22 cellular contexts compared by ENCODE assay signal in genomic region chr12:76471579-76471978, GRCh38.
DNase-seq lines count a peak whose midpoint lies in the region; ATAC-seq and TF ChIP-seq lines count a peak whose summit lies in the region.
"Had no signal": no experiment of that assay in that cellular context is flagged by ENCODE, and none has a peak within 500 bp of the region (broad histone marks: within the 10 kb centered on the region; RNA-seq: fewer than 3 reads in every experiment).

No MANE protein-coding gene starts in this region.

- H2BK5ac ChIP-seq in IMR-90 (ENCODE audit: low read depth, low read length, poor library complexity, severe bottlenecking) (peak overlapping the region; percentile 81), trophoblast cell (ENCODE audit: low read depth, low read length, poor library complexity) (no peak overlapping the region)

- CTCF ChIA-PET in IMR-90 (lab: Yijun Ruan, JAX) (no interaction called here), activated B cell treated with CpG ODN at 0.5 μM for 24 hours (lab: Charles Lee) (interaction anchor here (0.6 to 1.6 kb wide), 2 partner anchors 15 to 115 kb away, joined by 3 to 6 read pairs; no protein-coding TSS in a partner anchor)

- no peak overlapping the region for H4K12ac ChIP-seq in trophoblast cell (ENCODE audit: low read depth, low read length)

- H3K36me3 Mint-ChIP-seq in activated B cell treated with CpG ODN at 0.5 μM for 24 hours (ENCODE audit: low read depth): peaks cover 5% of the 10 kb centered on the region
- H3K36me3 Mint-ChIP-seq: activated naive CD8-positive, alpha-beta T cell had no signal

- TF ChIP-seq POLR2A in IMR-90 (IDR thresholded peaks at IDR 0.05; ENCODE audit: low read depth, low read length): no peak

- H3K27ac ChIP-seq in IMR-90 (ENCODE audit: insufficient read depth, low read length) (no peak overlapping the region), neutrophil (peak overlapping the region; percentile 30), trophoblast cell (ENCODE audit: low read depth, low read length) (no peak overlapping the region)
- H3K27ac ChIP-seq: esophagus squamous epithelium, HL-60, prostate gland, skin epidermis had no signal

- no peaks in the 10 kb centered on the region for H3K27me3 Mint-ChIP-seq in activated B cell treated with CpG ODN at 0.5 μM for 24 hours
- H3K27me3 Mint-ChIP-seq: activated CD4-positive, alpha-beta T cell treated with anti-CD3 and anti-CD28 coated beads, Interleukin-2, amount 10 ng/mL, durations not matched to agents 24 days and 14 days; activated CD8-positive, alpha-beta memory T cell treated with anti-CD3 and anti-CD28 coated beads, Interleukin-2, amount 10 ng/mL, durations not matched to agents 7 days and 5 days; activated naive CD8-positive, alpha-beta T cell; CD4-positive, alpha-beta memory T cell; stimulated activated naive B cell treated with anti-CD40 and anti-IgM and Interleukin-4, amounts not matched to agents 10 μg/mL and 1 μg/mL and 100 μg/mL, for 72 hours; T-cell had no signal

- no peak overlapping the region for H3K4me3 Mint-ChIP-seq in activated B cell treated with CpG ODN at 0.5 μM for 24 hours
- H3K4me3 Mint-ChIP-seq: activated CD4-positive, alpha-beta T cell treated with anti-CD3 and anti-CD28 coated beads, Interleukin-2, amount 10 ng/mL, durations not matched to agents 24 days and 14 days; activated CD8-positive, alpha-beta memory T cell treated with anti-CD3 and anti-CD28 coated beads, Interleukin-2, amount 10 ng/mL, durations not matched to agents 7 days and 5 days; activated naive CD8-positive, alpha-beta T cell; CD4-positive, alpha-beta memory T cell; GM23338; stimulated activated naive B cell treated with anti-CD40 and anti-IgM and Interleukin-4, amounts not matched to agents 10 μg/mL and 1 μg/mL and 100 μg/mL, for 72 hours; T-cell had no signal

- no peaks in the 10 kb centered on the region for H3K79me2 ChIP-seq in trophoblast cell (ENCODE audit: control insufficient read depth, insufficient read depth, low read length, poor library complexity)

- no peak overlapping the region for H2BK12ac ChIP-seq in trophoblast cell (ENCODE audit: low read length)

- TF ChIP-seq RAD21 in IMR-90 (IDR thresholded peaks at IDR 0.05; ENCODE audit: low read length): no peak

- H3K23ac ChIP-seq in IMR-90 (ENCODE audit: low read depth, low read length) (peak overlapping the region; percentile 41; the same call in 1 of the 2 replicates), trophoblast cell (ENCODE audit: low read length) (no peak overlapping the region)

- H4K8ac ChIP-seq in IMR-90 (ENCODE audit: low read depth in 2 of 2, low read length in 2 of 2) (no peak overlapping the region), trophoblast cell (ENCODE audit: low read depth, low read length) (no peak overlapping the region)

- H2BK20ac ChIP-seq in IMR-90 (ENCODE audit: low read depth, low read length): peak overlapping the region; percentile 24; the same call in 1 of the 2 replicates

- H3K27me3 ChIP-seq in IMR-90 (ENCODE audit: control insufficient read depth, insufficient read depth, low read length): no peaks in the 10 kb centered on the region
- H3K27me3 ChIP-seq in neutrophil: no peaks in the 10 kb centered on the region
- H3K27me3 ChIP-seq in trophoblast cell (ENCODE audit: insufficient read depth, low read length): no peaks in the 10 kb centered on the region
- H3K27me3 ChIP-seq: esophagus squamous epithelium had no signal

- no peak overlapping the region for H3K56ac ChIP-seq in IMR-90 (ENCODE audit: extremely low read depth, insufficient read depth, low read length)

- WGBS in IMR-90 (ENCODE audit: extremely low coverage in 2 of 2, insufficient read length in 1 of 2), 2 experiments: no CpG with 5 or more reads among the region's 1 CpG
- WGBS in trophoblast cell (ENCODE audit: extremely low coverage, insufficient coverage, insufficient read length): no CpG with 5 or more reads among the region's 1 CpG

- no peak overlapping the region for H2BK120ac ChIP-seq in IMR-90 (ENCODE audit: low read depth, low read length)
- no peak overlapping the region for H2BK120ac ChIP-seq in trophoblast cell (ENCODE audit: insufficient read depth, low read length, poor library complexity)

- H4K5ac ChIP-seq in IMR-90 (ENCODE audit: low read depth, low read length): no peak overlapping the region

- TF ChIP-seq CTCF in IMR-90 (conservative IDR thresholded peaks at IDR 0.05; ENCODE audit: low read depth, low read length) (no peak), activated B cell treated with CpG ODN at 0.5 μM for 24 hours (IDR thresholded peaks at IDR 0.05) (no peak), neutrophil (IDR thresholded peaks at IDR 0.05) (no peak)

- no peak overlapping the region; the same call in 1 of the 2 replicates for H3K14ac ChIP-seq in IMR-90 (replicated peaks; ENCODE audit: low read depth, low read length)
- no peak overlapping the region for H3K14ac ChIP-seq in trophoblast cell (ENCODE audit: low read length)

- H3K9me1 ChIP-seq in IMR-90 (ENCODE audit: insufficient read depth, low read length): peaks cover 4% of the 10 kb centered on the region

- POLR2A ChIA-PET in IMR-90 (lab: Charles Lee; ENCODE audit: unreplicated experiment) (no interaction called here), activated B cell treated with CpG ODN at 0.5 μM for 24 hours (lab: Charles Lee) (interaction anchor here (1.1 kb wide), 1 partner anchor 40 kb away, joined by 3 read pairs; no protein-coding TSS in a partner anchor)

- H3K36me3 ChIP-seq in IMR-90 (ENCODE audit: control insufficient read depth, insufficient read depth, low read length) (no peaks in the 10 kb centered on the region), neutrophil (no peaks in the 10 kb centered on the region), trophoblast cell (ENCODE audit: control insufficient read depth in 1 of 2, insufficient read depth in 2 of 2, low read length in 2 of 2) (no peaks in the 10 kb centered on the region)
- H3K36me3 ChIP-seq: esophagus squamous epithelium, prostate gland had no signal

- H3K9me3 ChIP-seq in IMR-90 (ENCODE audit: control insufficient read depth, insufficient read depth, low read length): no peaks in the 10 kb centered on the region
- H3K9me3 ChIP-seq in neutrophil: no peaks in the 10 kb centered on the region
- no peaks in the 10 kb centered on the region for H3K9me3 ChIP-seq in trophoblast cell (ENCODE audit: insufficient read depth, low read depth, low read length)
- H3K9me3 ChIP-seq: esophagus squamous epithelium, prostate gland had no signal

- in situ Hi-C loops in IMR-90 (cut with MboI; ENCODE audit: low sequenced_read_pairs): loop anchor here (25.0 kb wide), 2 partner anchors 409 to 934 kb away; no protein-coding TSS in a partner anchor

- BruUV-seq in IMR-90 (replicated peaks; lab: Mats Ljungman, UMichigan): no TSS peak

- H3K18ac ChIP-seq in IMR-90 (ENCODE audit: low read depth, low read length) (no peak overlapping the region), trophoblast cell (ENCODE audit: low read length) (no peak overlapping the region)

- intact Hi-C loops in IMR-90 (cut with micrococcal nuclease): loop anchor here (5.0 kb wide), 1 partner anchor 86 kb away; the partner anchor contains the start of gene OSBPL8
- intact Hi-C loops in activated B cell treated with CpG ODN at 0.5 μM for 24 hours (cut with micrococcal nuclease): loop anchor here (2.0 to 10.0 kb wide), 4 partner anchors 15 to 323 kb away; partner anchors contain the start of gene OSBPL8

- peak overlapping the region; percentile 60; the same call in 1 of the 3 replicates for H2BK15ac ChIP-seq in IMR-90 (ENCODE audit: low read depth, low read length)

- H4K91ac ChIP-seq in IMR-90 (ENCODE audit: insufficient read depth, low read depth, low read length): 0 out of 2 replicates have a peak overlapping the region, but pooled peaks have one; percentile 22
- H4K91ac ChIP-seq in trophoblast cell (ENCODE audit: low read depth, low read length): no peak overlapping the region

- H3K9me3 Mint-ChIP-seq in activated B cell treated with CpG ODN at 0.5 μM for 24 hours: no peaks in the 10 kb centered on the region
- H3K9me3 Mint-ChIP-seq: activated CD4-positive, alpha-beta T cell treated with anti-CD3 and anti-CD28 coated beads, Interleukin-2, amount 10 ng/mL, durations not matched to agents 24 days and 14 days; CD4-positive, alpha-beta memory T cell; T-cell had no signal

- DNase-seq in IMR-90 (peak; percentile 4), activated B cell treated with CpG ODN at 0.5 μM for 24 hours (no peak), DMS79 (lab: John Stamatoyannopoulos, UW) (no peak), trophoblast cell (no peak)
- DNase-seq: activated CD4-positive, alpha-beta T cell treated with anti-CD3 and anti-CD28 coated beads, Interleukin-2, amount 10 ng/mL, durations not matched to agents 24 days and 14 days; activated CD8-positive, alpha-beta memory T cell treated with anti-CD3 and anti-CD28 coated beads, Interleukin-2, amount 10 ng/mL, durations not matched to agents 7 days and 5 days; CD4-positive, alpha-beta memory T cell; effector memory CD4-positive, alpha-beta T cell; esophagus squamous epithelium; NCI-H146; NCI-H526; Right ventricle myocardium superior; stimulated activated naive B cell treated with anti-CD40 and anti-IgM and Interleukin-4, amounts not matched to agents 10 μg/mL and 1 μg/mL and 100 μg/mL, for 72 hours; T-cell had no signal

- dilution Hi-C loops in IMR-90 (cut with HindIII; ENCODE audit: low sequenced_read_pairs, unreplicated experiment): no loop called here

- peaks cover 12% of the 10 kb centered on the region for H3K4me1 Mint-ChIP-seq in activated B cell treated with CpG ODN at 0.5 μM for 24 hours

- H2AK5ac ChIP-seq in IMR-90 (ENCODE audit: low read depth, low read length) (no peak overlapping the region), trophoblast cell (ENCODE audit: low read length) (no peak overlapping the region)

- H3K9ac ChIP-seq in IMR-90 (ENCODE audit: low read depth, low read length): no peak overlapping the region
- no peak overlapping the region for H3K9ac ChIP-seq in trophoblast cell (ENCODE audit: low read length)

- H2AK9ac ChIP-seq in IMR-90 (replicated peaks; ENCODE audit: low read depth, low read length, poor library complexity): no peak overlapping the region

- H2AFZ ChIP-seq in IMR-90 (replicated peaks; ENCODE audit: low read length, poor library complexity) (no peak overlapping the region), trophoblast cell (ENCODE audit: insufficient read depth, low read length, poor library complexity) (no peak overlapping the region)
- H2AFZ ChIP-seq: GM23338 had no signal

- H3K4ac ChIP-seq in IMR-90 (ENCODE audit: low read depth, low read length) (no peak overlapping the region; the same call in 1 of the 2 replicates), trophoblast cell (ENCODE audit: low read depth, low read length) (no peak overlapping the region)

- H3K4me2 ChIP-seq in IMR-90 (ENCODE audit: low read depth, low read length): peak overlapping the region; percentile 22; the same call in 1 of the 2 replicates
- H3K4me2 ChIP-seq in trophoblast cell (ENCODE audit: low read length): no peak overlapping the region
- H3K4me2 ChIP-seq: GM23338 had no signal

- H3K4me1 ChIP-seq in IMR-90 (ENCODE audit: control insufficient read depth, insufficient read depth, low read length): peaks cover 3% of the 10 kb centered on the region; the same call in 1 of the 2 replicates
- H3K4me1 ChIP-seq in neutrophil (ENCODE audit: control insufficient read depth in 1 of 2, insufficient read depth in 1 of 2, low read depth in 1 of 2, low read length in 1 of 2): peaks cover 0 to 4% of the 10 kb centered on the region in 2 experiments
- no peaks in the 10 kb centered on the region for H3K4me1 ChIP-seq in trophoblast cell (ENCODE audit: control insufficient read depth in 1 of 2, insufficient read depth in 2 of 2, low read length in 2 of 2)
- H3K4me1 ChIP-seq: prostate gland had no signal

- no peak overlapping the region for H3K4me3 ChIP-seq in IMR-90 (ENCODE audit: insufficient read depth, low read depth, low read length)
- H3K4me3 ChIP-seq in neutrophil (ENCODE audit: low read depth in 1 of 2, low read length in 1 of 2): no peak overlapping the region
- H3K4me3 ChIP-seq in trophoblast cell (ENCODE audit: low read depth, low read length): no peak overlapping the region
- H3K4me3 ChIP-seq: esophagus squamous epithelium, GM23338, prostate gland, skin epidermis had no signal

- H3K79me1 ChIP-seq in IMR-90 (ENCODE audit: low read depth in 1 of 2, low read length in 2 of 2) (peaks cover 24 to 57% of the 10 kb centered on the region in 2 experiments), trophoblast cell (ENCODE audit: low read length) (no peaks in the 10 kb centered on the region)

- H3K27ac Mint-ChIP-seq in activated B cell treated with CpG ODN at 0.5 μM for 24 hours: no peak overlapping the region
- H3K27ac Mint-ChIP-seq: activated CD4-positive, alpha-beta T cell treated with anti-CD3 and anti-CD28 coated beads, Interleukin-2, amount 10 ng/mL, durations not matched to agents 24 days and 14 days; activated CD8-positive, alpha-beta memory T cell treated with anti-CD3 and anti-CD28 coated beads, Interleukin-2, amount 10 ng/mL, durations not matched to agents 7 days and 5 days; activated naive CD8-positive, alpha-beta T cell; CD4-positive, alpha-beta memory T cell; GM23338; T-cell had no signal

- ATAC-seq in GM18858 (IDR thresholded peaks at IDR 0.05; ENCODE audit: unreplicated experiment) (peak; percentile 39), IMR-90 (ENCODE audit: low read depth) (no peak), activated B cell treated with CpG ODN at 0.5 μM for 24 hours (ENCODE audit: low read depth) (peak; percentile 25), HG03025 (IDR thresholded peaks at IDR 0.05; ENCODE audit: low FRiP score, unreplicated experiment) (no peak)
- ATAC-seq: activated CD8-positive, alpha-beta memory T cell treated with anti-CD3 and anti-CD28 coated beads, Interleukin-2, amount 10 ng/mL, durations not matched to agents 7 days and 5 days; GM23338; T-cell had no signal

- H4K20me1 ChIP-seq in IMR-90 (ENCODE audit: insufficient read depth, low read length): peaks cover 7% of the 10 kb centered on the region; the same call in 1 of the 2 replicates

Comparison
In these comparisons a context has a peak if more than half of its experiments do, and no peak if none do; other contexts are left out.
1. ATAC-seq: peak in GM18858 (single experiment) and activated B cell treated with CpG ODN at 0.5 μM for 24 hours (single experiment); none in IMR-90 (single experiment) and HG03025 (single experiment).